In the genomic region with DNA sequence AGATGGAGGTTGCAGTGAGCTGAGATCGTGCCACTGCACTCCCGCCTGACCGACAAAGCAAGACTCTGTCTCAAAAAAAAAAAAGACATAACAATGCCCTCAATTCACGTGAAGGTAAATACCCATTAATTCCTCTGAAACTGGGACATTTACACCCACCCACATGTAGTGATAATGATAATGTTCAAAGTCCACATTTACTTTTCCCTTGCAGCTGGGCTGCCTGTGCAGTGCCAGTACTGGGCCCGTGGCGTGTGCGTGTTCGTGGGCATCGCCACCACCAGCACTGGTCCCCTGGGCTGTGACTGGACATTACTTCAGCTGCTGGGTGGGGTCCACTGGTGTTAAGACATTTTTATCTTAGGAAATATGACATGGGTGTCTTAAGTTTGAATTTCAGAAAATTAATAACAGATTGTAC, we compare ENCODE assay signal across 8 cellular contexts.
"Had no signal": no experiment of that assay in that cellular context is flagged by ENCODE, and none has a peak within 500 bp of the region (broad histone marks: within the 10 kb centered on the region; RNA-seq: fewer than 3 reads in every experiment).

No MANE protein-coding gene starts in this region.

- H3K4me3 Mint-ChIP-seq: activated naive CD4-positive, alpha-beta T cell treated with anti-CD3 and anti-CD28 coated beads, Interleukin-2, amount 10 ng/mL, durations not matched to agents 7 days and 5 days; endodermal cell; natural killer cell treated with Interleukin-12 subunit alpha and Interleukin-12 subunit beta and Interleukin-15 and Interleukin-18, amount 100 ng/mL, for 72 hours had no signal

- H3K27ac Mint-ChIP-seq: activated naive CD4-positive, alpha-beta T cell treated with anti-CD3 and anti-CD28 coated beads, Interleukin-2, amount 10 ng/mL, durations not matched to agents 7 days and 5 days; activated T-helper 2 cell treated with anti-CD3 and anti-CD28 coated beads, Interferon-gamma antibody, Interleukin-2, Interleukin-4, amounts not matched to agents 10 μg/mL and 5 μg/mL and 100 μg/mL, durations not matched to agents 14 hours and 24 hours and 36 hours; endodermal cell had no signal

- H3K27ac ChIP-seq: ascending aorta, thoracic aorta had no signal

- H3K9me3 ChIP-seq: ascending aorta, thoracic aorta had no signal

- H3K9me3 Mint-ChIP-seq: activated naive CD4-positive, alpha-beta T cell treated with anti-CD3 and anti-CD28 coated beads, Interleukin-2, amount 10 ng/mL, durations not matched to agents 7 days and 5 days had no signal

- H3K4me1 ChIP-seq: ascending aorta had no signal

- ATAC-seq: natural killer cell treated with Interleukin-12 subunit alpha and Interleukin-12 subunit beta and Interleukin-15 and Interleukin-18, amount 100 ng/mL, for 72 hours had no signal

- H3K27me3 Mint-ChIP-seq: activated naive CD4-positive, alpha-beta T cell treated with anti-CD3 and anti-CD28 coated beads, Interleukin-2, amount 10 ng/mL, durations not matched to agents 7 days and 5 days; natural killer cell treated with Interleukin-12 subunit alpha and Interleukin-12 subunit beta and Interleukin-15 and Interleukin-18, amount 100 ng/mL, for 72 hours had no signal

- DNase-seq: activated naive CD4-positive, alpha-beta T cell treated with anti-CD3 and anti-CD28 coated beads, Interleukin-2, amount 10 ng/mL, durations not matched to agents 7 days and 5 days; endodermal cell; SW 1271 had no signal

- H3K4me1 Mint-ChIP-seq: activated naive CD4-positive, alpha-beta T cell treated with anti-CD3 and anti-CD28 coated beads, Interleukin-2, amount 10 ng/mL, durations not matched to agents 7 days and 5 days had no signal

- H3K4me3 ChIP-seq: ascending aorta, smooth muscle cell, thoracic aorta had no signal

- H3K36me3 ChIP-seq: thoracic aorta had no signal

- H3K27me3 ChIP-seq: ascending aorta had no signal
